Comparison of ENCODE assay signal across 1 cellular context in the genomic region with DNA sequence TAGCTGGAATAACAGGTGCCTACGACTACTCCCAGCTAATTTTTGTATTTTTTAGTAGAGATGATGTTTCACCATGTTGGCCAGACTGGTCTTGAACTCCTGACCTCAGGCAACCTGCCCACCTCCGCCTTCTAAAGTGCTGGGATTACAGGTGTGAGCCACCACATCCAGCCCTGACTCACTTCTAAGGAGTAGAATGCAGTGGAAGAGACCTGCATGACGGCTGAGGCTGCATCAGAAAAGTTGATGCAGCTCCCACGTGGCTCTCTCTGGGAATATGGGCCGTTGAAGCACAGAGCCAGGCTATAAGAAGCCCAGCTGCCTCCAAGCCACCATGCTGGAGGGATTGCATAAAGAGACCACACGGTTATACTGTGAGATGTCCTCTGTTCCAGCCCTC.
TF ChIP-seq lines count a peak whose summit lies in the region.

No MANE protein-coding gene starts in this region.

TF ChIP-seq in SK-N-SH, 30 proteins besides CTCF, POLR2A, EP300 and RAD21:
- TF ChIP-seq GABPA (IDR thresholded peaks at IDR 0.05; ENCODE audit: low read depth) (no peak), JUND (IDR thresholded peaks at IDR 0.05) (no peak), YY1 (IDR thresholded peaks at IDR 0.05; ENCODE audit: low read depth) (no peak), FOSL2 (IDR thresholded peaks at IDR 0.05; ENCODE audit: borderline replicate concordance, low read depth) (no peak), MAX (IDR thresholded peaks at IDR 0.05; ENCODE audit: low read depth) (no peak), USF2 (IDR thresholded peaks at IDR 0.05; ENCODE audit: borderline replicate concordance, low read depth, low read length) (no peak), TCF12 (IDR thresholded peaks at IDR 0.05) (no peak), POLR2AphosphoS5 (IDR thresholded peaks at IDR 0.05; ENCODE audit: low read depth, low read length) (no peak), USF1 (IDR thresholded peaks at IDR 0.05; ENCODE audit: borderline replicate concordance, low read depth) (no peak), FOXM1 (IDR thresholded peaks at IDR 0.05; ENCODE audit: low read depth) (no peak), NFIC (IDR thresholded peaks at IDR 0.05; ENCODE audit: borderline replicate concordance) (no peak), NRF1 (IDR thresholded peaks at IDR 0.05; ENCODE audit: low read depth, low read length) (no peak), FOXJ3 (CRISPR knock-in tag; IDR thresholded peaks at IDR 0.05) (no peak), MEF2A (IDR thresholded peaks at IDR 0.05; ENCODE audit: borderline replicate concordance, low read depth) (no peak), CHD2 (IDR thresholded peaks at IDR 0.05; ENCODE audit: low read length, partially characterized antibody) (no peak)
- TF ChIP-seq, protein P1, sequence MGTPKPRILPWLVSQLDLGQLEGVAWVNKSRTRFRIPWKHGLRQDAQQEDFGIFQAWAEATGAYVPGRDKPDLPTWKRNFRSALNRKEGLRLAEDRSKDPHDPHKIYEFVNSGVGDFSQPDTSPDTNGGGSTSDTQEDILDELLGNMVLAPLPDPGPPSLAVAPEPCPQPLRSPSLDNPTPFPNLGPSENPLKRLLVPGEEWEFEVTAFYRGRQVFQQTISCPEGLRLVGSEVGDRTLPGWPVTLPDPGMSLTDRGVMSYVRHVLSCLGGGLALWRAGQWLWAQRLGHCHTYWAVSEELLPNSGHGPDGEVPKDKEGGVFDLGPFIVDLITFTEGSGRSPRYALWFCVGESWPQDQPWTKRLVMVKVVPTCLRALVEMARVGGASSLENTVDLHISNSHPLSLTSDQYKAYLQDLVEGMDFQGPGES (IDR thresholded peaks at IDR 0.05; ENCODE audit: low read depth, low read length) = no peak
- TF ChIP-seq, protein P2, sequence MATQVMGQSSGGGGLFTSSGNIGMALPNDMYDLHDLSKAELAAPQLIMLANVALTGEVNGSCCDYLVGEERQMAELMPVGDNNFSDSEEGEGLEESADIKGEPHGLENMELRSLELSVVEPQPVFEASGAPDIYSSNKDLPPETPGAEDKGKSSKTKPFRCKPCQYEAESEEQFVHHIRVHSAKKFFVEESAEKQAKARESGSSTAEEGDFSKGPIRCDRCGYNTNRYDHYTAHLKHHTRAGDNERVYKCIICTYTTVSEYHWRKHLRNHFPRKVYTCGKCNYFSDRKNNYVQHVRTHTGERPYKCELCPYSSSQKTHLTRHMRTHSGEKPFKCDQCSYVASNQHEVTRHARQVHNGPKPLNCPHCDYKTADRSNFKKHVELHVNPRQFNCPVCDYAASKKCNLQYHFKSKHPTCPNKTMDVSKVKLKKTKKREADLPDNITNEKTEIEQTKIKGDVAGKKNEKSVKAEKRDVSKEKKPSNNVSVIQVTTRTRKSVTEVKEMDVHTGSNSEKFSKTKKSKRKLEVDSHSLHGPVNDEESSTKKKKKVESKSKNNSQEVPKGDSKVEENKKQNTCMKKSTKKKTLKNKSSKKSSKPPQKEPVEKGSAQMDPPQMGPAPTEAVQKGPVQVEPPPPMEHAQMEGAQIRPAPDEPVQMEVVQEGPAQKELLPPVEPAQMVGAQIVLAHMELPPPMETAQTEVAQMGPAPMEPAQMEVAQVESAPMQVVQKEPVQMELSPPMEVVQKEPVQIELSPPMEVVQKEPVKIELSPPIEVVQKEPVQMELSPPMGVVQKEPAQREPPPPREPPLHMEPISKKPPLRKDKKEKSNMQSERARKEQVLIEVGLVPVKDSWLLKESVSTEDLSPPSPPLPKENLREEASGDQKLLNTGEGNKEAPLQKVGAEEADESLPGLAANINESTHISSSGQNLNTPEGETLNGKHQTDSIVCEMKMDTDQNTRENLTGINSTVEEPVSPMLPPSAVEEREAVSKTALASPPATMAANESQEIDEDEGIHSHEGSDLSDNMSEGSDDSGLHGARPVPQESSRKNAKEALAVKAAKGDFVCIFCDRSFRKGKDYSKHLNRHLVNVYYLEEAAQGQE (IDR thresholded peaks at IDR 0.05; ENCODE audit: low read depth, low read length) = no peak
